Comparison of ENCODE assay signal across 9 cellular contexts in genomic region chr12:26791328-26791791, GRCh38. TPM values are rescaled to one million over a fixed set of nuclear protein-coding genes. Genes with fewer than 3 reads are reported as not detected.
DNase-seq lines count a peak whose midpoint lies in the region; ATAC-seq and TF ChIP-seq lines count a peak whose summit lies in the region.
"Had no signal": no experiment of that assay in that cellular context is flagged by ENCODE, and none has a peak within 500 bp of the region (broad histone marks: within the 10 kb centered on the region; RNA-seq: fewer than 3 reads in every experiment).

No MANE protein-coding gene starts in this region.

- no peak overlapping the region for H2AFZ ChIP-seq in smooth muscle cell (ENCODE audit: low read depth)

- H3K36me3 Mint-ChIP-seq in chondrocyte (ENCODE audit: low read depth) (peaks cover 2% of the 10 kb centered on the region), MCF 10A (ENCODE audit: insufficient read depth, unreplicated experiment) (peaks cover 4% of the 10 kb centered on the region)

- peaks cover 13% of the 10 kb centered on the region for H3K4me1 ChIP-seq in smooth muscle cell (ENCODE audit: low read depth)
- peaks cover 40% of the 10 kb centered on the region for H3K4me1 ChIP-seq in SJCRH30

- H3K27me3 ChIP-seq in smooth muscle cell (ENCODE audit: low read depth) (no peaks in the 10 kb centered on the region), SJCRH30 (no peaks in the 10 kb centered on the region)

- ATAC-seq in GM19455 (IDR thresholded peaks at IDR 0.05; ENCODE audit: unreplicated experiment), result peak; percentile 65
- peak; percentile 63 for ATAC-seq in HG03565 (IDR thresholded peaks at IDR 0.05; ENCODE audit: unreplicated experiment)

- H3K9me3 Mint-ChIP-seq in chondrocyte (ENCODE audit: low read depth) (no peaks in the 10 kb centered on the region), MCF 10A (ENCODE audit: unreplicated experiment) (no peaks in the 10 kb centered on the region)

- CTCF ChIA-PET in MCF 10A (lab: Yijun Ruan, JAX), result interaction anchor here (0.8 kb wide), 1 partner anchor 39 kb away, joined by 5 read pairs; no protein-coding TSS in a partner anchor

- DNase-seq in chondrocyte (ENCODE audit: low spot score) (no peak), smooth muscle cell (lab: John Stamatoyannopoulos, UW; ENCODE audit: unreplicated experiment) (no peak), MCF 10A (ENCODE audit: unreplicated experiment) (no peak), SJCRH30 (no peak), ureter (ENCODE audit: low spot score) (no peak), D341Med (ENCODE audit: low spot score) (no peak)

- POLR2A ChIA-PET in MCF 10A (lab: Yijun Ruan, JAX), result interaction anchor here (0.6 kb wide), 2 partner anchors 36 to 729 kb away, joined by 3 to 4 read pairs; no protein-coding TSS in a partner anchor

- H3K4me3 ChIP-seq in smooth muscle cell, result no peak overlapping the region
- H3K4me3 ChIP-seq in SJCRH30, result no peak overlapping the region

- peak overlapping the region; percentile 52 for H3K27ac Mint-ChIP-seq in chondrocyte (ENCODE audit: unreplicated experiment)
- no peak overlapping the region for H3K27ac Mint-ChIP-seq in MCF 10A (ENCODE audit: low read depth, unreplicated experiment)
- H3K27ac Mint-ChIP-seq: activated naive CD8-positive, alpha-beta T cell had no signal

- peaks cover 3% of the 10 kb centered on the region for H3F3A ChIP-seq in smooth muscle cell (ENCODE audit: low read depth)

- peaks cover 24% of the 10 kb centered on the region for H3K79me2 ChIP-seq in smooth muscle cell (ENCODE audit: low read depth)

- H4K20me1 ChIP-seq in smooth muscle cell (ENCODE audit: low read depth), result peaks cover 7% of the 10 kb centered on the region

- intact Hi-C loops in MCF 10A (cut with micrococcal nuclease), result no loop called here

- H3K9me3 ChIP-seq in smooth muscle cell (replicated peaks; ENCODE audit: low read depth) (no peaks in the 10 kb centered on the region), SJCRH30 (replicated peaks) (0 out of 2 replicates have a peak, but pooled peaks cover 5% of the 10 kb centered on the region)

- TF ChIP-seq CTCF in chondrocyte (IDR thresholded peaks at IDR 0.05), result no peak
- TF ChIP-seq CTCF in smooth muscle cell (IDR thresholded peaks at IDR 0.05; ENCODE audit: borderline replicate concordance, insufficient read depth, poor library complexity, severe bottlenecking), result no peak
- no peak for TF ChIP-seq CTCF in MCF 10A (IDR thresholded peaks at IDR 0.05; ENCODE audit: unreplicated experiment)

- H3K27me3 Mint-ChIP-seq in chondrocyte (ENCODE audit: low read depth), result no peaks in the 10 kb centered on the region
- H3K27me3 Mint-ChIP-seq in MCF 10A (ENCODE audit: insufficient read depth, unreplicated experiment), result no peaks in the 10 kb centered on the region
- H3K27me3 Mint-ChIP-seq: activated naive CD8-positive, alpha-beta T cell had no signal

- H3K4me2 ChIP-seq in smooth muscle cell, result peak overlapping the region; percentile 54

- H3K4me3 Mint-ChIP-seq in chondrocyte (ENCODE audit: unreplicated experiment) (no peak overlapping the region), MCF 10A (ENCODE audit: unreplicated experiment) (no peak overlapping the region)
- H3K4me3 Mint-ChIP-seq: activated naive CD8-positive, alpha-beta T cell had no signal

- H3K36me3 ChIP-seq in smooth muscle cell (ENCODE audit: low read depth) (no peaks in the 10 kb centered on the region), SJCRH30 (no peaks in the 10 kb centered on the region)

- H3K4me1 Mint-ChIP-seq in chondrocyte (ENCODE audit: low read depth), result peaks cover 53% of the 10 kb centered on the region
- H3K4me1 Mint-ChIP-seq in MCF 10A (ENCODE audit: insufficient read depth, unreplicated experiment), result peaks cover 29% of the 10 kb centered on the region

- BruUV-seq in MCF 10A (replicated peaks; lab: Mats Ljungman, UMichigan), result no TSS peak

- H3K9ac ChIP-seq in smooth muscle cell (ENCODE audit: low read depth), result no peak overlapping the region

- H3K27ac ChIP-seq in smooth muscle cell (ENCODE audit: low read depth) (peak overlapping the region; percentile 25), SJCRH30 (no peak overlapping the region)

RNA-seq across cellular contexts. Expression of gene ITPR2, which starts 41.6 kb away (rescaled TPM):
- 18.7 to 28.8 TPM (median 19.8 TPM) in 3 replicates for total RNA-seq in chondrocyte
- total RNA-seq in smooth muscle cell, result 17.4 and 29.0 TPM in 2 replicates
- polyA plus RNA-seq in smooth muscle cell, result 6.8 and 9.6 TPM in 2 replicates
- 14.3 and 15.7 TPM in 2 replicates for total RNA-seq in MCF 10A (2022)
- total RNA-seq in SJCRH30 (2014; rRNA removed; shearing (Covaris generic)), result 7.8 and 8.7 TPM in 2 replicates
- total RNA-seq in ureter, result 35.2 TPM
